1 cellular context compared by ENCODE assay signal in the genomic region with DNA sequence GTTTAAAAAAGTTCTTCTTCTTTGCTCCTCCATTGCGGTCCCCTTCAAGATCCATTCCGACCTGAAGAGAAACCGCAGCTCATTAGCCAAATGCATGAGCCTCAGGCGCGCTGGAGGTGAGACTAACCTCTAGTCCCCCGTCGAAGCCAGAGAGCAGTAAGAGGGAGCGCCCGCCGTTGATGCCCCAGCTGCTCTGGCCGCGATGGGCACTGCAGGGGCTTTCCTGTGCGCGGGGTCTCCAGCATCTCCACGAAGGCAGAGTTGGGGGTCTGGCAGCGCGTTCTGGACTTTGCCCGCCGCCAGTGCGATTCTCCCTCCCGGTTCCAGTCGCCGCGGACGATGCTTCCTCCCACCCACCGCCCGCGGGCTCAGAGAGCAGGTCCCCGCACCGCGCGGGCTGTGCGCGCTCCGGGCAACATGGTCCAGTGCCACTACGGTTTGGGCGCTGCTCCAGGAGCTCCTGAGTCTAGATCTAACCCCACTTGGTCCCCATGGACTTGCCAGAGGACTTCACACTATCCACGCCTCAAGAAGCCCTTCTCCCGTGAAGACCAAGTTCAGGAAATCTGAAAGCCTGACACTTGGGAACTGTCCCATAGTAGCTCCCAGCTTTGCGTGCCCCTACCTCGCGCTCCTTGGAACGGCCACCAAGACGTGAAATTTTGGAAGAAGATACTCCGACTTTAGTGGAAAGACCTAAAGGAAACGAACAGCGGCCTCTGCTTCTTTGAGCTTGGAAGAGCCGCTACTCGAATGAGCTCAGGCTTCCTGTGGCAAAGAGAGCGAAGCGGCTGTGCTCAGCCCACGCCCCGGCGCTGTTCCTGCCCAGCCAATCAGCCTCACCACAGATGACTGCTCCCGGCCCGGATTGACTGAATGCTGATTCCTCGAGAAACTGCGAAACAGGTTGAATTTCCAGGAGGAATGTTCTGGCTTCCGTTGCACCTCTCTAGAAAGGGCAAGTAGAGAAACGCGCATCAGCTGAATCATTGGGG.
TF ChIP-seq lines count a peak whose summit lies in the region.

ABCB1 (minus strand) TSS at position 755 of the 995 bp plus-strand sequence; CDS start at position 55, 700 bp downstream.

TF ChIP-seq in IMR-90, 13 proteins besides CTCF, POLR2A, EP300 and RAD21 (continued from another document):
- TF ChIP-seq, protein P1, sequence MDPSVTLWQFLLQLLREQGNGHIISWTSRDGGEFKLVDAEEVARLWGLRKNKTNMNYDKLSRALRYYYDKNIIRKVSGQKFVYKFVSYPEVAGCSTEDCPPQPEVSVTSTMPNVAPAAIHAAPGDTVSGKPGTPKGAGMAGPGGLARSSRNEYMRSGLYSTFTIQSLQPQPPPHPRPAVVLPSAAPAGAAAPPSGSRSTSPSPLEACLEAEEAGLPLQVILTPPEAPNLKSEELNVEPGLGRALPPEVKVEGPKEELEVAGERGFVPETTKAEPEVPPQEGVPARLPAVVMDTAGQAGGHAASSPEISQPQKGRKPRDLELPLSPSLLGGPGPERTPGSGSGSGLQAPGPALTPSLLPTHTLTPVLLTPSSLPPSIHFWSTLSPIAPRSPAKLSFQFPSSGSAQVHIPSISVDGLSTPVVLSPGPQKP (IDR thresholded peaks at IDR 0.05; ENCODE audit: borderline replicate concordance, low read depth, low read length): no peak
